1 cellular context compared by ENCODE assay signal in the genomic region with DNA sequence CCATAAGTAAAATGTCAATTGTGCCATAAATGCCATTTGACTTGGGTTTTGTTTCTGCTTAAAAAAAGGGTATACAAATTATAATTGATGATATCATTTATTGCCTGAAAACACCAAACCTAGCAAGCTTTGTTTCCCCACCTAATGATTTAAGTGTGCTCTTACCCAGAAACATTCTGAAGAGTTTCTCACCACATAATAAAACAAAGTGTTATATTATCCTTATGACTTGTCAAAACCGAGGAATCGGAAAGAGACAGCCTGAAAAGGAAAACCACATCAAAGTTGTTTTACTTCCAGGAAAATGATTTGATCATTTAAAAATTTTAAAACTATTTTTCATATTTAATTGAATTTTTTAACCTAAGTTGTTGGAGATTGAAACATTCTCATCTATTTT.
TF ChIP-seq lines count a peak whose summit lies in the region.

No MANE protein-coding gene starts in this region.

TF ChIP-seq in IMR-90, 13 proteins besides CTCF, POLR2A, EP300 and RAD21 (continued from another document):
- TF ChIP-seq SMC3 (IDR thresholded peaks at IDR 0.05; ENCODE audit: low read depth, low read length) (no peak), MXI1 (IDR thresholded peaks at IDR 0.05; ENCODE audit: borderline replicate concordance, low read depth, low read length) (no peak), MAFK (IDR thresholded peaks at IDR 0.05; ENCODE audit: low read depth, low read length) (no peak), MAZ (IDR thresholded peaks at IDR 0.05; ENCODE audit: borderline replicate concordance, low read depth, low read length) (no peak), CHD1 (IDR thresholded peaks at IDR 0.05; ENCODE audit: low read depth, low read length) (no peak), RFX5 (IDR thresholded peaks at IDR 0.05; ENCODE audit: low read depth, low read length) (no peak), FOS (IDR thresholded peaks at IDR 0.05; ENCODE audit: low read depth, low read length) (no peak)
- TF ChIP-seq, protein P1, sequence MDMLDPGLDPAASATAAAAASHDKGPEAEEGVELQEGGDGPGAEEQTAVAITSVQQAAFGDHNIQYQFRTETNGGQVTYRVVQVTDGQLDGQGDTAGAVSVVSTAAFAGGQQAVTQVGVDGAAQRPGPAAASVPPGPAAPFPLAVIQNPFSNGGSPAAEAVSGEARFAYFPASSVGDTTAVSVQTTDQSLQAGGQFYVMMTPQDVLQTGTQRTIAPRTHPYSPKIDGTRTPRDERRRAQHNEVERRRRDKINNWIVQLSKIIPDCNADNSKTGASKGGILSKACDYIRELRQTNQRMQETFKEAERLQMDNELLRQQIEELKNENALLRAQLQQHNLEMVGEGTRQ (IDR thresholded peaks at IDR 0.05; ENCODE audit: low read depth, low read length): no peak
